11 cellular contexts compared by ENCODE assay signal in genomic region chr7:111409714-111410422, GRCh38.
A peak's percentile ranks its signal among the peaks of the same experiment; 100 is the strongest.
DNase-seq lines count a peak whose midpoint lies in the region; ATAC-seq, FAIRE-seq and TF ChIP-seq lines count a peak whose summit lies in the region.
"Had no signal": no experiment of that assay in that cellular context is flagged by ENCODE, and none has a peak within 500 bp of the region (broad histone marks: within the 10 kb centered on the region; RNA-seq: fewer than 3 reads in every experiment).

No MANE protein-coding gene starts in this region.

- peaks cover 1% of the 10 kb centered on the region for H3K27me3 Mint-ChIP-seq in GM23338 (ENCODE audit: insufficient read depth, low read depth, poor library complexity)
- H3K27me3 Mint-ChIP-seq: activated T-helper 17 cell treated with anti-CD3 and anti-CD28 coated beads, Interleukin-2, amount 50 U/mL, for 72 hours had no signal

- peak overlapping the region; percentile 4 for H3K27ac ChIP-seq in GM23338 (ENCODE audit: low read depth)
- no peak overlapping the region for H3K27ac ChIP-seq in small intestine (ENCODE audit: low read depth in 1 of 2, low read length in 1 of 2)
- no peak overlapping the region for H3K27ac ChIP-seq in PC-9
- H3K27ac ChIP-seq: BLaER1 treated with 17β-estradiol and CSF1 and Interleukin-3, amounts not matched to agents 10 nM and 100 nM had no signal

- H3K4me1 ChIP-seq in GM23338 (ENCODE audit: insufficient read depth) (peaks cover 34% of the 10 kb centered on the region), small intestine (ENCODE audit: control insufficient read depth in 2 of 2, insufficient read depth in 1 of 2, low read depth in 1 of 2, low read length in 1 of 2) (no peaks in the 10 kb centered on the region), PC-9 (replicated peaks; ENCODE audit: insufficient read depth) (no peaks in the 10 kb centered on the region)
- H3K4me1 ChIP-seq: BLaER1 treated with 17β-estradiol and CSF1 and Interleukin-3, amounts not matched to agents 10 nM and 100 nM had no signal

- H3F3A ChIP-seq in GM23338 (replicated peaks; ENCODE audit: low read depth) = no peaks in the 10 kb centered on the region
- no peaks in the 10 kb centered on the region for H3F3A ChIP-seq in PC-9 (ENCODE audit: insufficient read depth, low read depth)

- peak overlapping the region; percentile 49 for H3K27ac Mint-ChIP-seq in GM23338
- H3K27ac Mint-ChIP-seq: activated T-helper 17 cell treated with anti-CD3 and anti-CD28 coated beads, Interleukin-2, amount 50 U/mL, for 72 hours had no signal

- peak; percentile 29 for DNase-seq in GM23338 (ENCODE audit: low spot score)
- DNase-seq in astrocyte of the spinal cord (ENCODE audit: low read depth, low spot score) = peak; percentile 46
- DNase-seq in iris pigment epithelial cell (ENCODE audit: low read depth) = peak; percentile 70
- peak; percentile 5 for DNase-seq in small intestine
- DNase-seq in PC-9 = no peak
- DNase-seq in inferior parietal cortex (ENCODE audit: extremely low spot score) = no peak
- DNase-seq in cerebellar nuclear complex (lab: John Stamatoyannopoulos, UW) = no peak
- DNase-seq: activated CD4-positive, alpha-beta T cell treated with anti-CD3 and anti-CD28 coated beads for 1 hour; NCI-H1694 had no signal

- no peaks in the 10 kb centered on the region for H3K36me3 Mint-ChIP-seq in GM23338 (ENCODE audit: low read depth)

- no peaks in the 10 kb centered on the region for H4K20me1 ChIP-seq in GM23338 (replicated peaks; ENCODE audit: insufficient read depth)
- H4K20me1 ChIP-seq in PC-9 (ENCODE audit: insufficient read depth) = no peaks in the 10 kb centered on the region; the same call in none of the 2 replicates
- H4K20me1 ChIP-seq: BLaER1 treated with 17β-estradiol and CSF1 and Interleukin-3, amounts not matched to agents 10 nM and 100 nM had no signal

- FAIRE-seq in small intestine (lab: Jason Lieb, UNC) = no peak

- whole genome bisulfite sequencing in small intestine, 3 donors = 88 to 100% (median 94%) methylated on average over 1 of the region's 1 CpG

- H3K4me1 Mint-ChIP-seq in GM23338 = peaks cover 47% of the 10 kb centered on the region
- H3K4me1 Mint-ChIP-seq: activated T-helper 17 cell treated with anti-CD3 and anti-CD28 coated beads, Interleukin-2, amount 50 U/mL, for 72 hours had no signal

- H3K36me3 ChIP-seq in GM23338 (ENCODE audit: insufficient read depth) = no peaks in the 10 kb centered on the region
- H3K36me3 ChIP-seq in small intestine (ENCODE audit: control insufficient read depth in 2 of 2, insufficient read depth in 2 of 2, low read length in 2 of 2) = no peaks in the 10 kb centered on the region
- no peaks in the 10 kb centered on the region for H3K36me3 ChIP-seq in PC-9 (ENCODE audit: low read depth)
- H3K36me3 ChIP-seq: BLaER1 treated with 17β-estradiol and CSF1 and Interleukin-3, amounts not matched to agents 10 nM and 100 nM had no signal

- H3K9me3 Mint-ChIP-seq in GM23338 = no peaks in the 10 kb centered on the region; the same call in 2 of the 3 replicates
- H3K9me3 Mint-ChIP-seq: activated T-helper 17 cell treated with anti-CD3 and anti-CD28 coated beads, Interleukin-2, amount 50 U/mL, for 72 hours had no signal

- no peak overlapping the region for H3K4me3 Mint-ChIP-seq in GM23338
- H3K4me3 Mint-ChIP-seq: activated T-helper 17 cell treated with anti-CD3 and anti-CD28 coated beads, Interleukin-2, amount 50 U/mL, for 72 hours had no signal

- BruUV-seq in PC-9 (replicated peaks; lab: Mats Ljungman, UMichigan) = no TSS peak

- intact Hi-C loops in PC-9 (cut with micrococcal nuclease; ENCODE audit: unreplicated experiment) = no loop called here

- H3K9me3 ChIP-seq in small intestine (ENCODE audit: control insufficient read depth, low read depth) = no peaks in the 10 kb centered on the region
- no peaks in the 10 kb centered on the region for H3K9me3 ChIP-seq in PC-9 (ENCODE audit: insufficient read depth, low read depth)
- H3K9me3 ChIP-seq: BLaER1 treated with 17β-estradiol and CSF1 and Interleukin-3, amounts not matched to agents 10 nM and 100 nM had no signal

- H3K4me3 ChIP-seq in GM23338 (no peak overlapping the region), astrocyte of the spinal cord (ENCODE audit: low read depth, low read length) (no peak overlapping the region), small intestine (ENCODE audit: low read depth in 1 of 2, low read length in 2 of 2) (no peak overlapping the region), PC-9 (no peak overlapping the region)
- H3K4me3 ChIP-seq: BLaER1 treated with 17β-estradiol and CSF1 and Interleukin-3, amounts not matched to agents 10 nM and 100 nM had no signal

- no peaks in the 10 kb centered on the region for H3K9me2 ChIP-seq in GM23338 (ENCODE audit: insufficient read depth)
- H3K9me2 ChIP-seq in PC-9 (ENCODE audit: insufficient read depth) = no peaks in the 10 kb centered on the region

- in situ Hi-C loops in astrocyte of the spinal cord (cut with HindIII; ENCODE audit: low sequenced_read_pairs) = no loop called here

- CTCF ChIA-PET in PC-9 (lab: Charles Lee) = no interaction called here

- ATAC-seq in GM23338 = no peak
- ATAC-seq: activated T-helper 17 cell treated with anti-CD3 and anti-CD28 coated beads, Interleukin-2, amount 50 U/mL, for 72 hours had no signal

- POLR2A ChIA-PET in PC-9 (lab: Charles Lee; ENCODE audit: unreplicated experiment) = interaction anchor here (0.5 to 0.6 kb wide), 2 partner anchors 156 to 1230 kb away, joined by 4 to 9 read pairs; no protein-coding TSS in a partner anchor

- TF ChIP-seq CTCF in GM23338 (conservative IDR thresholded peaks at IDR 0.05; ENCODE audit: low read depth in 2 of 2) (no peak), astrocyte of the spinal cord (IDR thresholded peaks at IDR 0.05; ENCODE audit: low read depth, low read length) (no peak), PC-9 (conservative IDR thresholded peaks at IDR 0.05) (no peak)

- H3K4me2 ChIP-seq in GM23338 (peak overlapping the region; percentile 16; the same call in 1 of the 2 replicates), PC-9 (no peak overlapping the region)
- H3K4me2 ChIP-seq: BLaER1 treated with 17β-estradiol and CSF1 and Interleukin-3, amounts not matched to agents 10 nM and 100 nM had no signal

- no peaks in the 10 kb centered on the region for H3K27me3 ChIP-seq in GM23338 (ENCODE audit: insufficient read depth)
- no peaks in the 10 kb centered on the region for H3K27me3 ChIP-seq in small intestine (ENCODE audit: control insufficient read depth in 2 of 2, insufficient read depth in 2 of 2, low read length in 2 of 2)
- no peaks in the 10 kb centered on the region for H3K27me3 ChIP-seq in PC-9 (ENCODE audit: insufficient read depth, low read depth)
- H3K27me3 ChIP-seq: BLaER1 treated with 17β-estradiol and CSF1 and Interleukin-3, amounts not matched to agents 10 nM and 100 nM had no signal

- H3K79me2 ChIP-seq in GM23338 (replicated peaks; ENCODE audit: insufficient read depth) = no peaks in the 10 kb centered on the region
- no peaks in the 10 kb centered on the region for H3K79me2 ChIP-seq in PC-9 (ENCODE audit: low read depth)

- no peak overlapping the region for H2AFZ ChIP-seq in GM23338
- no peak overlapping the region for H2AFZ ChIP-seq in PC-9

TF ChIP-seq in GM23338, 12 proteins besides CTCF, POLR2A, EP300 and RAD21:
- TF ChIP-seq NANOG (IDR thresholded peaks at IDR 0.05; ENCODE audit: borderline replicate concordance) (0 out of 2 replicates have a peak, but pooled peaks have one; percentile 16), ZNF331 (CRISPR knock-in tag; IDR thresholded peaks at IDR 0.05; ENCODE audit: low read depth) (no peak), CREB1 (CRISPR knock-in tag; IDR thresholded peaks at IDR 0.05; ENCODE audit: low read depth) (no peak), EZH2 (IDR thresholded peaks at IDR 0.05; ENCODE audit: low read depth, unreplicated experiment) (no peak)

Comparison
In these comparisons a context has a peak if more than half of its experiments do, and no peak if none do; other contexts are left out.
1. DNase-seq: peak in GM23338 (single experiment), astrocyte of the spinal cord (single experiment), iris pigment epithelial cell (single experiment) and small intestine (single experiment); none in PC-9 (0 of 2), inferior parietal cortex (single experiment) and cerebellar nuclear complex (0 of 2).